14 cellular contexts compared by ENCODE assay signal in the genomic region with DNA sequence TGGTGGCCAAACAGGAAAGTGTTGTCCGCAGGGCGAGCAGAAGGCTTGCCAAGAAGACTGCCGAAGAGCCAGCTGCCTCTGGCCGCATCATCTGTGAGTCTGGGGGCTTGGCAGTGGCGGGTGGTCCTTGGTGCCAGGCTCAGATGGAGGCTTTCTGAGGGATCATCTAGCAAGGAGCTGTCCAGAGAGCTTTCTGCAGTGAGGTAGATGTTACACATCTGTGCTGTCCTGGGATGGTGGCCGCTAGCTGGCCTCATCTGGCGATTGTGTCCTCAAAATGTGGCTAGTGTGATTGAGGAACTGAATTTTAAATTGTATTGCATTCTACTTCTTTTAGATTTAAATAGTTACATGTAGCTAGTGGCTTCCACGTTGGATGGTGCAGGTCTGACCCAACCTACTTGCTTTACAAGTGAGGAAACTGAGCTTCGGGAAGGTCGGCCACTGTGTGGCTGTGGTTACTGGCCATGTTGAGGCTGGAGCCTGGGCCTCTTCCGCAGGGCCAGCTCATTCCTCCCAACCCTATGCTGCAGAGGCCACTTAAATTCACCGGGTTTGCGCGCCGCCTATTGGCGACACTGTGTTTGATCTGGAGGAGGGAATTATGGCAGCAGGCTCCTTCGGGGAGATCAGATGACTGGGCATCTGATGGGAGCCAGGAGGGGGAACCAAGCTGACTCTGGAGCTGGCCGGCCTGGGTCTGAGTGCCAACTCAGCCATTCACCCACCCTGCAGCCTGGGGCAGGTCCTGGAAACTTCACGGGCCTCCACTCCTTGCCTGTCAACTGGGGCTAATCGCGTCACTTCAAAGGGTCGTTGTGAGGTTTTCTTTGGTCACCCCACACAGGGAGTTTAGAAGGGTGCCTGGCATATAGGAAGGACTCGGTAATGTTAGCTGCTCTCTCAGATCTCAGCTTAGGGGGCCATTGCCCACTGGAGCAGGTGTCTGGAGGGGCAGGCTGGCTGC. TPM values are rescaled to one million over a fixed set of nuclear protein-coding genes. Genes with fewer than 3 reads are reported as not detected.
"Had no signal": no experiment of that assay in that cellular context is flagged by ENCODE, and none has a peak within 500 bp of the region (broad histone marks: within the 10 kb centered on the region; RNA-seq: fewer than 3 reads in every experiment).

No MANE protein-coding gene starts in this region.

- H3K27ac ChIP-seq: esophagus muscularis mucosa, pancreas, SJCRH30, thoracic aorta, VCaP had no signal

- DNase-seq: amniotic stem cell; foreskin fibroblast; SJCRH30; stimulated activated CD4-positive, alpha-beta T cell treated with anti-CD3 and anti-CD28 coated beads, Interleukin-4, amount 100 ng/mL, for 1 hour had no signal

- H3K4me3 ChIP-seq: esophagus muscularis mucosa, pancreas, SJCRH30, thoracic aorta had no signal

- ATAC-seq: activated T-helper 17 cell treated with anti-CD3 and anti-CD28 coated beads, Interleukin-2, amount 50 U/mL, for 72 hours; pancreas had no signal

- H3K27me3 ChIP-seq: esophagus muscularis mucosa, pancreas, SJCRH30 had no signal

- H3K4me3 Mint-ChIP-seq: activated naive CD4-positive, alpha-beta T cell treated with anti-CD3 and anti-CD28 coated beads, Interleukin-2, amount 50 U/mL, for 24 hours; activated T-helper 17 cell treated with anti-CD3 and anti-CD28 coated beads, Interleukin-2, amount 50 U/mL, for 72 hours; brain; stimulated activated naive CD8-positive, alpha-beta T cell treated with anti-CD3 and anti-CD28 coated beads, Interleukin-15, Interleukin-2, amounts not matched to agents 100 ng/mL and 50 ng/mL, for 24 hours had no signal

- H3K27ac Mint-ChIP-seq: activated naive CD4-positive, alpha-beta T cell treated with anti-CD3 and anti-CD28 coated beads, Interleukin-2, amount 50 U/mL, for 24 hours; activated T-helper 17 cell treated with anti-CD3 and anti-CD28 coated beads, Interleukin-2, amount 50 U/mL, for 72 hours; brain; stimulated activated naive CD8-positive, alpha-beta T cell treated with anti-CD3 and anti-CD28 coated beads, Interleukin-15, Interleukin-2, amounts not matched to agents 100 ng/mL and 50 ng/mL, for 24 hours had no signal

- H3K9me3 Mint-ChIP-seq: activated naive CD4-positive, alpha-beta T cell treated with anti-CD3 and anti-CD28 coated beads, Interleukin-2, amount 50 U/mL, for 24 hours; activated T-helper 17 cell treated with anti-CD3 and anti-CD28 coated beads, Interleukin-2, amount 50 U/mL, for 72 hours; brain; stimulated activated naive CD8-positive, alpha-beta T cell treated with anti-CD3 and anti-CD28 coated beads, Interleukin-15, Interleukin-2, amounts not matched to agents 100 ng/mL and 50 ng/mL, for 24 hours had no signal

- H3K27me3 Mint-ChIP-seq: activated naive CD4-positive, alpha-beta T cell treated with anti-CD3 and anti-CD28 coated beads, Interleukin-2, amount 50 U/mL, for 24 hours; activated T-helper 17 cell treated with anti-CD3 and anti-CD28 coated beads, Interleukin-2, amount 50 U/mL, for 72 hours; brain; stimulated activated naive CD8-positive, alpha-beta T cell treated with anti-CD3 and anti-CD28 coated beads, Interleukin-15, Interleukin-2, amounts not matched to agents 100 ng/mL and 50 ng/mL, for 24 hours had no signal

- H3K9me3 ChIP-seq: esophagus muscularis mucosa, pancreas, SJCRH30, thoracic aorta had no signal

- H3K4me1 ChIP-seq: pancreas had no signal

RNA-seq across cellular contexts. Expression of a gene that starts 59.2 kb away (rescaled TPM):
- total RNA-seq: activated T-helper 17 cell treated with anti-CD3 and anti-CD28 coated beads, Interleukin-2, amount 50 U/mL, for 72 hours; cerebellum; esophagus muscularis mucosa; pancreas; renal cortical epithelial cell; SJCRH30; thoracic aorta had no signal
